11 cellular contexts compared by ENCODE assay signal in genomic region chr5:36066540-36067210, GRCh38. TPM values are rescaled to one million over a fixed set of nuclear protein-coding genes. Genes with fewer than 3 reads are reported as not detected.
DNase-seq lines count a peak whose midpoint lies in the region; ATAC-seq and TF ChIP-seq lines count a peak whose summit lies in the region.
"Had no signal": no experiment of that assay in that cellular context is flagged by ENCODE, and none has a peak within 500 bp of the region (broad histone marks: within the 10 kb centered on the region; RNA-seq: fewer than 3 reads in every experiment).

Gene UGT3A2, minus strand, starts transcription at chr5:36066882. Its CDS starts 93 bp downstream, at chr5:36066789.

- no peak within 1 kb of the TSS for H4K8ac ChIP-seq in H9 (replicated peaks; ENCODE audit: insufficient read length, low read depth, low read length)

- H3K9me3 Mint-ChIP-seq in H9 = peaks cover 0 to 2% of the 10 kb centered on the region in 2 experiments; a peak in 2 of 5 replicates
- no peaks in the 10 kb centered on the region for H3K9me3 Mint-ChIP-seq in effector memory CD8-positive, alpha-beta T cell

- no peak within 1 kb of the TSS for H3K18ac ChIP-seq in H9 (ENCODE audit: insufficient read length, low read depth, low read length)

- no peak within 1 kb of the TSS for H3K27ac ChIP-seq in H9 (ENCODE audit: insufficient read length, low read depth, low read length)
- H3K27ac ChIP-seq in RWPE2 (ENCODE audit: poor library complexity, severe bottlenecking) = no peak within 1 kb of the TSS
- no peak within 1 kb of the TSS for H3K27ac ChIP-seq in MM.1S (ENCODE audit: low read length)
- H3K27ac ChIP-seq: HL-60 had no signal

- no peak within 1 kb of the TSS for H3K4ac ChIP-seq in H9 (ENCODE audit: low read depth, low read length)

- H3K27me3 ChIP-seq in H9 (ENCODE audit: insufficient read depth, low read length) = no peaks in the 10 kb centered on the region
- H3K27me3 ChIP-seq in RWPE2 (ENCODE audit: insufficient read depth, poor library complexity, severe bottlenecking) = peaks cover 20% of the 10 kb centered on the region
- H3K27me3 ChIP-seq in MM.1S (replicated peaks; ENCODE audit: insufficient read depth, low read length) = no peaks in the 10 kb centered on the region

- H3K4me2 ChIP-seq in H9 (ENCODE audit: insufficient read depth, insufficient read length, low read length) (peak within 1 kb of the TSS; percentile 68), MM.1S (ENCODE audit: low read depth, low read length) (no peak within 1 kb of the TSS)

- H3K9me2 ChIP-seq in MM.1S (replicated peaks; ENCODE audit: insufficient read depth, low read length) = no peaks in the 10 kb centered on the region

- no peaks in the 10 kb centered on the region for H3K79me2 ChIP-seq in H9 (ENCODE audit: insufficient read depth, low read length)
- no peaks in the 10 kb centered on the region for H3K79me2 ChIP-seq in MM.1S (ENCODE audit: low read length)

- H3T11ph ChIP-seq in H9 (ENCODE audit: low read length) = no peak within 1 kb of the TSS

- H3K23me2 ChIP-seq in H9 (ENCODE audit: insufficient read length, low read depth, low read length, poor library complexity, severe bottlenecking) = peaks cover 5% of the 10 kb centered on the region

- peak within 1 kb of the TSS; percentile 1 for H3K4me3 ChIP-seq in RWPE2 (ENCODE audit: severe bottlenecking)
- peak within 1 kb of the TSS; percentile 63 for H3K4me3 ChIP-seq in iPS-18c (ENCODE audit: insufficient read depth, low read depth, low read length)
- H3K4me3 ChIP-seq in skeletal muscle cell (ENCODE audit: low read depth, low read length) = peak within 1 kb of the TSS; percentile 11
- H3K4me3 ChIP-seq in MM.1S (ENCODE audit: low read length) = no peak within 1 kb of the TSS

- DNase-seq in H9 = peak; percentile 96
- no peak for DNase-seq in RWPE2 (ENCODE audit: low spot score)
- DNase-seq in skeletal muscle cell (ENCODE audit: low read depth) = no peak
- no peak for DNase-seq in effector memory CD8-positive, alpha-beta T cell
- no peak for DNase-seq in MM.1S
- no peak for DNase-seq in GM13976 (ENCODE audit: low spot score)
- DNase-seq: NCI-H1930 had no signal

- peaks cover 12 to 21% (median 16%) of the 10 kb centered on the region in 3 experiments; a peak in 5 of 7 replicates for H3K36me3 Mint-ChIP-seq in H9 (ENCODE audit: insufficient read depth in 1 of 3, low read depth in 3 of 3)
- H3K36me3 Mint-ChIP-seq in effector memory CD8-positive, alpha-beta T cell (ENCODE audit: insufficient read depth) = no peaks in the 10 kb centered on the region

- H2BK5ac ChIP-seq in H9 (ENCODE audit: insufficient read length, low read length) = no peak within 1 kb of the TSS

- peak; percentile 65 for ATAC-seq in RWPE2 (ENCODE audit: low read depth)
- no peak for ATAC-seq in effector memory CD8-positive, alpha-beta T cell (replicated peaks)
- ATAC-seq in GM21786 (IDR thresholded peaks at IDR 0.05; ENCODE audit: unreplicated experiment) = no peak

- no peak within 1 kb of the TSS for H4K5ac ChIP-seq in H9 (ENCODE audit: insufficient read length, low read depth, low read length)

- H2AFZ ChIP-seq in H9 (ENCODE audit: low read length) = no peak within 1 kb of the TSS
- no peak within 1 kb of the TSS for H2AFZ ChIP-seq in MM.1S (ENCODE audit: low read length)

- in situ Hi-C loops in GM13976 (cut with MboI; ENCODE audit: low sequenced_read_pairs, unreplicated experiment) = no loop called here

- H3K4me1 ChIP-seq in H9 (ENCODE audit: insufficient read depth, low read length) = no peaks in the 10 kb centered on the region
- H3K4me1 ChIP-seq in RWPE2 (ENCODE audit: insufficient read depth, poor library complexity, severe bottlenecking) = no peaks in the 10 kb centered on the region
- 0 out of 2 replicates have a peak, but pooled peaks cover 2% of the 10 kb centered on the region for H3K4me1 ChIP-seq in MM.1S (ENCODE audit: low read length)

- H3K9me3 ChIP-seq in H9 (ENCODE audit: control insufficient read depth, low read depth, low read length) (no peaks in the 10 kb centered on the region), RWPE2 (ENCODE audit: severe bottlenecking) (no peaks in the 10 kb centered on the region), iPS-18c (ENCODE audit: control insufficient read depth, insufficient read depth, low read length) (no peaks in the 10 kb centered on the region), MM.1S (replicated peaks; ENCODE audit: insufficient read depth, low read length) (no peaks in the 10 kb centered on the region)

- H3K79me1 ChIP-seq in H9 (ENCODE audit: insufficient read depth, low read depth, low read length, poor library complexity, severe bottlenecking) = no peaks in the 10 kb centered on the region

- H3K14ac ChIP-seq in H9 (ENCODE audit: insufficient read depth, low read length) = 0 out of 2 replicates have a peak within 1 kb of the TSS, but pooled peaks have one; percentile 5

- no peak within 1 kb of the TSS for H3K23ac ChIP-seq in H9 (ENCODE audit: insufficient read length, low read depth, low read length)

- peak within 1 kb of the TSS; percentile 76 to 89 (median 80); a peak in 6 of 7 replicates for H3K27ac Mint-ChIP-seq in H9
- H3K27ac Mint-ChIP-seq in effector memory CD8-positive, alpha-beta T cell = no peak within 1 kb of the TSS

- no peaks in the 10 kb centered on the region for H3K36me3 ChIP-seq in RWPE2 (ENCODE audit: low read depth)
- H3K36me3 ChIP-seq in MM.1S (replicated peaks; ENCODE audit: insufficient read depth, low read length) = no peaks in the 10 kb centered on the region

- no peaks in the 10 kb centered on the region for H3F3A ChIP-seq in MM.1S (ENCODE audit: insufficient read depth, low read length)

- peaks cover 14 to 17% of the 10 kb centered on the region in 2 experiments for H3K4me1 Mint-ChIP-seq in H9
- H3K4me1 Mint-ChIP-seq in effector memory CD8-positive, alpha-beta T cell (ENCODE audit: low read depth in 2 of 2) = peaks cover 10% of the 10 kb centered on the region in 2 donors

- peak within 1 kb of the TSS; percentile 84 to 92 for H3K4me3 Mint-ChIP-seq in H9
- H3K4me3 Mint-ChIP-seq in effector memory CD8-positive, alpha-beta T cell = peak within 1 kb of the TSS in 1 of 2 donors; percentile 7

- peaks cover 23% of the 10 kb centered on the region for H3K27me3 Mint-ChIP-seq in H9 (ENCODE audit: low read depth)
- peaks cover 31 to 72% of the 10 kb centered on the region in 2 donors for H3K27me3 Mint-ChIP-seq in effector memory CD8-positive, alpha-beta T cell

- no peak within 1 kb of the TSS for H3K56ac ChIP-seq in H9 (ENCODE audit: insufficient read length, low read depth, low read length)

- H4K20me1 ChIP-seq in H9 (ENCODE audit: control insufficient read depth, insufficient read depth, insufficient read length) = no peaks in the 10 kb centered on the region
- H4K20me1 ChIP-seq in MM.1S (ENCODE audit: insufficient read depth, low read length) = no peaks in the 10 kb centered on the region

- H2BK15ac ChIP-seq in H9 (ENCODE audit: low read depth, low read length) = no peak within 1 kb of the TSS

- no peak within 1 kb of the TSS for H2BK20ac ChIP-seq in H9 (ENCODE audit: low read depth, low read length, poor library complexity, severe bottlenecking)

- no peak for TF ChIP-seq CTCF in H9 (conservative IDR thresholded peaks at IDR 0.05)
- TF ChIP-seq CTCF in RWPE2 (IDR thresholded peaks at IDR 0.05; ENCODE audit: poor library complexity, severe bottlenecking) = no peak
- TF ChIP-seq CTCF in MM.1S (IDR thresholded peaks at IDR 0.05; ENCODE audit: low read length) = no peak
- TF ChIP-seq CTCF in GM13976 (IDR thresholded peaks at IDR 0.05; ENCODE audit: borderline replicate concordance, control extremely low read depth, extremely low read depth, insufficient read depth, missing control alignments) = no peak

- H3K9ac ChIP-seq in H9 (ENCODE audit: extremely low read depth, insufficient read length, low read length) (peak within 1 kb of the TSS; percentile 23), MM.1S (ENCODE audit: low read length) (no peak within 1 kb of the TSS)

- H2AK5ac ChIP-seq in H9 (ENCODE audit: insufficient read length, low read length) = no peak within 1 kb of the TSS

- H4K91ac ChIP-seq in H9 (ENCODE audit: insufficient read length, low read depth, low read length) = no peak within 1 kb of the TSS

- WGBS in H9 (ENCODE audit: extremely low coverage, insufficient read length, low lambda C conversion rate) = no CpG with 5 or more reads among the region's 22 CpGs

- H2BK12ac ChIP-seq in H9 (ENCODE audit: insufficient read length, low read depth, low read length) = no peak within 1 kb of the TSS

- H2BK120ac ChIP-seq in H9 (ENCODE audit: low read depth, low read length, poor library complexity, severe bottlenecking) = no peak within 1 kb of the TSS

RNA-seq across cellular contexts. Expression of gene UGT3A2, which starts in this region (rescaled TPM):
- total RNA-seq in H9 (2021) = 13.4 and 13.7 TPM in 2 replicates
- total RNA-seq: lung microvascular endothelial cell had no signal

Comparison
In these comparisons a context has a peak if more than half of its experiments do, and no peak if none do; other contexts are left out.
1. H3K27ac Mint-ChIP-seq: peak in H9 (3 of 3); none in effector memory CD8-positive, alpha-beta T cell (0 of 2).